ENCODE assay signal across 9 cellular contexts in genomic region chr22:19719055-19719482, GRCh38. TPM values are rescaled to one million over a fixed set of nuclear protein-coding genes. Genes with fewer than 3 reads are reported as not detected.
DNase-seq lines count a peak whose midpoint lies in the region; ATAC-seq and TF ChIP-seq lines count a peak whose summit lies in the region.
"Had no signal": no experiment of that assay in that cellular context is flagged by ENCODE, and none has a peak within 500 bp of the region (broad histone marks: within the 10 kb centered on the region; RNA-seq: fewer than 3 reads in every experiment).

No MANE protein-coding gene starts in this region.

- peak; percentile 55 for DNase-seq in activated T-cell treated with anti-CD3 and anti-CD28 coated beads for 4 hours
- no peak for DNase-seq in activated T-cell treated with anti-CD3 and anti-CD28 coated beads, Interleukin-2, amount 50 U/mL, for 1 hour
- DNase-seq in activated naive CD8-positive, alpha-beta T cell treated with anti-CD3 and anti-CD28 coated beads, Interleukin-2, amount 10 ng/mL, durations not matched to agents 7 days and 5 days = peak; percentile 39
- DNase-seq in tibial artery = no peak
- DNase-seq in cortex of kidney (lab: John Stamatoyannopoulos, UW) = no peak
- DNase-seq in iPS-NIHi11 (ENCODE audit: low spot score) = no peak
- DNase-seq: DMS79 treated with DMSO at 0.1 percent for 48 hours had no signal

- POLR2A ChIA-PET in activated naive CD8-positive, alpha-beta T cell treated with anti-CD3 and anti-CD28 coated beads, Interleukin-2, amount 10 ng/mL, durations not matched to agents 7 days and 5 days (lab: Charles Lee) = no interaction called here

- peak overlapping the region; percentile 65 for H3K4me3 Mint-ChIP-seq in activated naive CD8-positive, alpha-beta T cell treated with anti-CD3 and anti-CD28 coated beads, Interleukin-2, amount 10 ng/mL, durations not matched to agents 7 days and 5 days

- H3K27me3 ChIP-seq in layer of hippocampus (ENCODE audit: control insufficient read depth, insufficient read depth, low read length) (no peaks in the 10 kb centered on the region), tibial artery (peaks cover 0 to 7% of the 10 kb centered on the region in 2 donors)

- ATAC-seq in activated naive CD8-positive, alpha-beta T cell treated with anti-CD3 and anti-CD28 coated beads, Interleukin-2, amount 10 ng/mL, durations not matched to agents 7 days and 5 days (ENCODE audit: low read depth) = no peak
- no peak for ATAC-seq in GM19023 (IDR thresholded peaks at IDR 0.05; ENCODE audit: unreplicated experiment)

- H3K27ac ChIP-seq in layer of hippocampus (ENCODE audit: low read depth, low read length) = peak overlapping the region; percentile 73
- peak overlapping the region; percentile 84 to 87 for H3K27ac ChIP-seq in tibial artery

- no peaks in the 10 kb centered on the region for H3K9me3 Mint-ChIP-seq in activated naive CD8-positive, alpha-beta T cell treated with anti-CD3 and anti-CD28 coated beads, Interleukin-2, amount 10 ng/mL, durations not matched to agents 7 days and 5 days

- H3K27ac Mint-ChIP-seq in activated naive CD8-positive, alpha-beta T cell treated with anti-CD3 and anti-CD28 coated beads, Interleukin-2, amount 10 ng/mL, durations not matched to agents 7 days and 5 days = peak overlapping the region; percentile 16

- intact Hi-C loops in tibial artery (cut with DNase I; ENCODE audit: low total_unique reads) = loop anchor here (5.0 to 10.0 kb wide), 3 partner anchors 42 to 424 kb away; partner anchors contain the start of genes CDC45, CLTCL1 and UFD1

- peaks cover 0 to 40% (median 34%) of the 10 kb centered on the region in 4 donors for H3K4me1 ChIP-seq in tibial artery

- H3K36me3 Mint-ChIP-seq in activated naive CD8-positive, alpha-beta T cell treated with anti-CD3 and anti-CD28 coated beads, Interleukin-2, amount 10 ng/mL, durations not matched to agents 7 days and 5 days = no peaks in the 10 kb centered on the region

- no peak for TF ChIP-seq CTCF in tibial artery (IDR thresholded peaks at IDR 0.05)

- no peaks in the 10 kb centered on the region for H3K9me3 ChIP-seq in tibial artery

- H3K36me3 ChIP-seq in tibial artery = peaks cover 0 to 32% (median 32%) of the 10 kb centered on the region in 3 donors

- peaks cover 2% of the 10 kb centered on the region for H3K4me1 Mint-ChIP-seq in activated naive CD8-positive, alpha-beta T cell treated with anti-CD3 and anti-CD28 coated beads, Interleukin-2, amount 10 ng/mL, durations not matched to agents 7 days and 5 days

- peak overlapping the region; percentile 68 to 90 for H3K4me3 ChIP-seq in tibial artery

- H3K27me3 Mint-ChIP-seq in activated naive CD8-positive, alpha-beta T cell treated with anti-CD3 and anti-CD28 coated beads, Interleukin-2, amount 10 ng/mL, durations not matched to agents 7 days and 5 days = peaks cover 36% of the 10 kb centered on the region

RNA-seq across cellular contexts. Expression of gene GP1BB, which starts 4.3 kb away (rescaled TPM):
- not detected for total RNA-seq in activated naive CD8-positive, alpha-beta T cell treated with anti-CD3 and anti-CD28 coated beads, Interleukin-2, amount 10 ng/mL, durations not matched to agents 7 days and 5 days

RNA-seq across cellular contexts. Expression of gene SEPTIN5, which starts 4.8 kb away (rescaled TPM):
- total RNA-seq in activated naive CD8-positive, alpha-beta T cell treated with anti-CD3 and anti-CD28 coated beads, Interleukin-2, amount 10 ng/mL, durations not matched to agents 7 days and 5 days = not detected

RNA-seq across cellular contexts. Expression of gene TBX1, which starts 41.5 kb away (rescaled TPM):
- total RNA-seq in activated naive CD8-positive, alpha-beta T cell treated with anti-CD3 and anti-CD28 coated beads, Interleukin-2, amount 10 ng/mL, durations not matched to agents 7 days and 5 days = under 1 TPM; 0.37 to 0.47 TPM

Comparison
In these comparisons a context has a peak if more than half of its experiments do, and no peak if none do; other contexts are left out.
1. DNase-seq: peak in activated T-cell treated with anti-CD3 and anti-CD28 coated beads for 4 hours (single experiment) and activated naive CD8-positive, alpha-beta T cell treated with anti-CD3 and anti-CD28 coated beads, Interleukin-2, amount 10 ng/mL, durations not matched to agents 7 days and 5 days (single experiment); none in activated T-cell treated with anti-CD3 and anti-CD28 coated beads, Interleukin-2, amount 50 U/mL, for 1 hour (single experiment), tibial artery (0 of 2), cortex of kidney (single experiment) and iPS-NIHi11 (single experiment).